ENCODE assay signal across 24 cellular contexts in genomic region chr4:1255151-1255550, GRCh38. TPM values are rescaled to one million over a fixed set of nuclear protein-coding genes. Genes with fewer than 3 reads are reported as not detected.
DNase-seq lines count a peak whose midpoint lies in the region; ATAC-seq and TF ChIP-seq lines count a peak whose summit lies in the region.
"Had no signal": no experiment of that assay in that cellular context is flagged by ENCODE, and none has a peak within 500 bp of the region (broad histone marks: within the 10 kb centered on the region; RNA-seq: fewer than 3 reads in every experiment).

No MANE protein-coding gene starts in this region.

- TF ChIP-seq CTCF in mammary epithelial cell (conservative IDR thresholded peaks at IDR 0.05 in 1 of 2, IDR thresholded peaks at IDR 0.05 in 1 of 2; ENCODE audit: extremely low read depth in 1 of 2, insufficient read depth in 1 of 2, low read depth in 1 of 2, low read length in 2 of 2) (no peak), natural killer cell (IDR thresholded peaks at IDR 0.05) (no peak)

- dilution Hi-C loops in mammary epithelial cell (cut with HindIII; ENCODE audit: low sequenced_read_pairs): loop anchor here (10.0 kb wide), 1 partner anchor 80 kb away; the partner anchor contains the start of gene SPON2

- no peaks in the 10 kb centered on the region for H3K9me3 Mint-ChIP-seq in natural killer cell

- peak overlapping the region; percentile 56 to 82 for H3K27ac Mint-ChIP-seq in natural killer cell
- H3K27ac Mint-ChIP-seq: dendritic cell treated with granulocyte-macrophage colony-stimulating factor and Interleukin-4, amounts not matched to agents 40 ng/mL and 50 ng/mL, for 4 days had no signal

- WGBS in mammary epithelial cell (ENCODE audit: low coverage, missing lambda C conversion rate): 88% methylated on average over 4 of the region's 4 CpGs

- H3K4me3 ChIP-seq in mammary epithelial cell (replicated peaks in 1 of 3; ENCODE audit: insufficient read depth in 1 of 3, low read depth in 2 of 3, low read length in 3 of 3): no peak overlapping the region

- no peak for ATAC-seq in natural killer cell

- H2AFZ ChIP-seq in mammary epithelial cell (ENCODE audit: low read depth, low read length): no peak overlapping the region

- in situ Hi-C loops in mammary epithelial cell (cut with MboI; ENCODE audit: low sequenced_read_pairs in 2 of 2): loop anchor here in 1 of 2 donors (10.0 kb wide), 1 partner anchor 80 kb away; no protein-coding TSS in a partner anchor

- no peak overlapping the region for H3K9ac ChIP-seq in mammary epithelial cell (ENCODE audit: insufficient read depth, low read length)
- H3K9ac ChIP-seq: SK-N-SH had no signal

- H3K27me3 Mint-ChIP-seq in natural killer cell (ENCODE audit: low read depth in 2 of 2): no peaks in the 10 kb centered on the region

- peaks cover 4% of the 10 kb centered on the region for H3K36me3 Mint-ChIP-seq in natural killer cell

- BruUV-seq in mammary epithelial cell (replicated peaks; lab: Mats Ljungman, UMichigan): no TSS peak

- DNase-seq in activated CD8-positive, alpha-beta memory T cell treated with anti-CD3 and anti-CD28 coated beads for 24 hours: peak; percentile 49
- DNase-seq in activated CD8-positive, alpha-beta memory T cell treated with anti-CD3 and anti-CD28 coated beads, Interleukin-2, amount 50 U/mL, for 48 hours: no peak
- peak; percentile 10 for DNase-seq in HCEC 1CT
- peak; percentile 62 for DNase-seq in mammary epithelial cell
- DNase-seq in natural killer cell: no peak
- no peak for DNase-seq in UCSD-AML1 (lab: John Stamatoyannopoulos, UW; ENCODE audit: unreplicated experiment)
- no peak for DNase-seq in NCI-H748 treated with DMSO at 0.1 percent for 48 hours (lab: John Stamatoyannopoulos, UW)
- DNase-seq in HuH-7.5 (ENCODE audit: low spot score): no peak
- DNase-seq: activated CD4-positive, alpha-beta T cell treated with anti-CD3 and anti-CD28 coated beads, Interleukin-2, amount 50 U/mL, for 48 hours; activated T-cell treated with anti-CD3 and anti-CD28 coated beads for 4 hours; anterior cingulate cortex; caudate nucleus; DMS79; Karpas-422; kidney glomerular epithelial cell; NCI-H1105; NCI-H2029; NCI-H2227 treated with DMSO at 0.1 percent for 48 hours; NCI-H774; SK-N-SH; small intestine; stimulated activated CD4-positive, alpha-beta T cell treated with anti-CD3 and anti-CD28 coated beads, Interleukin-1b, Interleukin-23, amount 100 ng/mL, for 48 hours had no signal

- H3K4me1 Mint-ChIP-seq in natural killer cell: peaks cover 47 to 56% of the 10 kb centered on the region in 2 donors

- peaks cover 3% of the 10 kb centered on the region for H3K4me1 ChIP-seq in mammary epithelial cell (ENCODE audit: insufficient read depth, low read length)

- CTCF ChIA-PET in mammary epithelial cell (lab: Charles Lee; ENCODE audit: low non-redundant PET): no interaction called here

- no peaks in the 10 kb centered on the region for H4K20me1 ChIP-seq in mammary epithelial cell (ENCODE audit: insufficient read depth, low read length)

- no peaks in the 10 kb centered on the region for H3K27me3 ChIP-seq in mammary epithelial cell (ENCODE audit: insufficient read depth, low read length)

- peaks cover 35% of the 10 kb centered on the region for H3K9me3 ChIP-seq in mammary epithelial cell (replicated peaks; ENCODE audit: insufficient read depth, low read length)

- H3K4me3 Mint-ChIP-seq in natural killer cell: no peak overlapping the region
- H3K4me3 Mint-ChIP-seq: dendritic cell treated with granulocyte-macrophage colony-stimulating factor and Interleukin-4, amounts not matched to agents 40 ng/mL and 50 ng/mL, for 4 days; T-helper 2 cell treated with Interferon-gamma antibody and Interleukin-4, amounts not matched to agents 5 μg/mL and 100 μg/mL, for 36 hours had no signal

- H3K27ac ChIP-seq in mammary epithelial cell (ENCODE audit: insufficient read depth, low read depth, low read length): no peak overlapping the region

- H3K79me2 ChIP-seq in mammary epithelial cell (ENCODE audit: insufficient read depth, low read length): peaks cover 10% of the 10 kb centered on the region

- H3K4me2 ChIP-seq in mammary epithelial cell (ENCODE audit: insufficient read depth, low read depth, low read length): no peak overlapping the region
- H3K4me2 ChIP-seq: SK-N-SH had no signal

- H3K36me3 ChIP-seq in mammary epithelial cell (ENCODE audit: insufficient read depth, low read length): no peaks in the 10 kb centered on the region

- intact Hi-C loops in mammary epithelial cell (cut with micrococcal nuclease): no loop called here
- intact Hi-C loops in natural killer cell (cut with micrococcal nuclease): no loop called here

RNA-seq across cellular contexts. Expression of gene CTBP1, which starts 6.2 kb away (rescaled TPM):
- total RNA-seq in mammary epithelial cell: 100 to 1,000 TPM; 127 to 237 TPM
- 83.3 TPM for polyA plus RNA-seq in mammary epithelial cell
- polyA minus RNA-seq in mammary epithelial cell: 32.7 TPM
- total RNA-seq in natural killer cell: 100 to 1,000 TPM; 384 to 388 (median 388) TPM

RNA-seq across cellular contexts. Expression of gene MAEA, which starts 34.5 kb away (rescaled TPM):
- 100 to 1,000 TPM in 1 of 2 donors, 10 to 100 TPM in 1; 80.4 to 109 TPM for total RNA-seq in mammary epithelial cell
- polyA plus RNA-seq in mammary epithelial cell: 120 TPM
- 86.1 TPM for polyA minus RNA-seq in mammary epithelial cell
- 10 to 100 TPM; 63.5 to 89.2 (median 64.0) TPM for total RNA-seq in natural killer cell

Comparison
In these comparisons a context has a peak if more than half of its experiments do, and no peak if none do; other contexts are left out.
1. DNase-seq: peak in activated CD8-positive, alpha-beta memory T cell treated with anti-CD3 and anti-CD28 coated beads for 24 hours (single experiment), HCEC 1CT (single experiment) and mammary epithelial cell (single experiment); none in activated CD8-positive, alpha-beta memory T cell treated with anti-CD3 and anti-CD28 coated beads, Interleukin-2, amount 50 U/mL, for 48 hours (single experiment), natural killer cell (single experiment), UCSD-AML1 (single experiment), NCI-H748 treated with DMSO at 0.1 percent for 48 hours (single experiment) and HuH-7.5 (single experiment).